ENCODE assay signal across 2 cellular contexts in the genomic region with DNA sequence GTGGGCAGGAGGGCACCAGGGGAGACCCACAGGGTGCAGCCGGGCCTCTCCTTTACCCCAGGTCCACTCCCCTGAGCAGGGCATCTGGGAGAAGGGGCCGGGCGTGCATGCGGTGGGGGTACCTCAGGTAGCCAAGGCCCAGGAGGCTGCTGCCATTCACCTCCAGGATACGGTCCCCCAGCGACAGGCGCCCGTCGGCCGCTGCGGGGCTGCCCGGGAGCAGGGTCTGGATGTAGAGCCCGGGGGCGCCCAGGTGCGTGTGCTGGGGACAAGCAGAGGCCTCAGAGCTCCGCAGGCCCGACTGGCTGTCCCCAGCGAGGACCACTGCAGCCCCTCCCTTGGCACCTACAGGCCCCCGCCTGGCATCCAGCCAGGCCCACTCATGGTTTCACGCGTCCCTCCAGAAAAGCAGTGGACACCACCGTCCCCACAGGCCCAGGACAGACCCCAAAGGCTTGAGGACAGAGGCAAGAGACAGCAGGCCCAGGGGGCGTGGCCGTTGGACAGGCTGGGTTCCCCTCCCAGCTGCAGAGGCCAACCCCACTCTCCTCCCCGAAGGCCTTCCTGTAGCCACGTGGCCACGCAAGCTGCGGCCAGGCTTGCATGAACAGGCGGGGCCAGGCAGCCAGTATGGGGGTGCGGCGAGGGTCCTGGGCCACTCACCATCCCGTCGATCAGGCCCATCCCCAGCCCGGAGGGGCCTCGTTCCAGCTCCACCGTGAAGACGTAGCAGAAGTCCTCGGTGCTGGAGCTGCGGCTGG.
A peak's percentile ranks its signal among the peaks of the same experiment; 100 is the strongest.
TF ChIP-seq lines count a peak whose summit lies in the region.

No MANE protein-coding gene starts in this region.

TF ChIP-seq in HEK293, 187 proteins besides CTCF, POLR2A, EP300 and RAD21:
- TF ChIP-seq HOXD13 (CRISPR knock-in tag; IDR thresholded peaks at IDR 0.05; ENCODE audit: borderline replicate concordance) = no peak
- TF ChIP-seq KLF9 (tag by site-specific recombination; IDR thresholded peaks at IDR 0.05; ENCODE audit: low read depth) = 0 out of 2 replicates have a peak, but pooled peaks have one; percentile 17
TF ChIP-seq in HEK293: peak in this region for 1.

TF ChIP-seq in H1, 55 proteins besides CTCF, POLR2A, EP300 and RAD21:
- TF ChIP-seq FOSL1 (IDR thresholded peaks at IDR 0.05; ENCODE audit: insufficient read depth, low read depth, low read length) (no peak), TAF7 (optimal IDR thresholded peaks at IDR 0.05; ENCODE audit: borderline replicate concordance, low read depth, low read length) (no peak), RXRA (IDR thresholded peaks at IDR 0.05; ENCODE audit: insufficient read depth, low read depth, low read length) (no peak), BRCA1 (IDR thresholded peaks at IDR 0.05; ENCODE audit: low read depth, low read length) (no peak)
- TF ChIP-seq, protein P1, sequence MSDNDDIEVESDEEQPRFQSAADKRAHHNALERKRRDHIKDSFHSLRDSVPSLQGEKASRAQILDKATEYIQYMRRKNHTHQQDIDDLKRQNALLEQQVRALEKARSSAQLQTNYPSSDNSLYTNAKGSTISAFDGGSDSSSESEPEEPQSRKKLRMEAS (IDR thresholded peaks at IDR 0.05) = peak; percentile 47
